ENCODE assay signal across 1 cellular context in the genomic region with DNA sequence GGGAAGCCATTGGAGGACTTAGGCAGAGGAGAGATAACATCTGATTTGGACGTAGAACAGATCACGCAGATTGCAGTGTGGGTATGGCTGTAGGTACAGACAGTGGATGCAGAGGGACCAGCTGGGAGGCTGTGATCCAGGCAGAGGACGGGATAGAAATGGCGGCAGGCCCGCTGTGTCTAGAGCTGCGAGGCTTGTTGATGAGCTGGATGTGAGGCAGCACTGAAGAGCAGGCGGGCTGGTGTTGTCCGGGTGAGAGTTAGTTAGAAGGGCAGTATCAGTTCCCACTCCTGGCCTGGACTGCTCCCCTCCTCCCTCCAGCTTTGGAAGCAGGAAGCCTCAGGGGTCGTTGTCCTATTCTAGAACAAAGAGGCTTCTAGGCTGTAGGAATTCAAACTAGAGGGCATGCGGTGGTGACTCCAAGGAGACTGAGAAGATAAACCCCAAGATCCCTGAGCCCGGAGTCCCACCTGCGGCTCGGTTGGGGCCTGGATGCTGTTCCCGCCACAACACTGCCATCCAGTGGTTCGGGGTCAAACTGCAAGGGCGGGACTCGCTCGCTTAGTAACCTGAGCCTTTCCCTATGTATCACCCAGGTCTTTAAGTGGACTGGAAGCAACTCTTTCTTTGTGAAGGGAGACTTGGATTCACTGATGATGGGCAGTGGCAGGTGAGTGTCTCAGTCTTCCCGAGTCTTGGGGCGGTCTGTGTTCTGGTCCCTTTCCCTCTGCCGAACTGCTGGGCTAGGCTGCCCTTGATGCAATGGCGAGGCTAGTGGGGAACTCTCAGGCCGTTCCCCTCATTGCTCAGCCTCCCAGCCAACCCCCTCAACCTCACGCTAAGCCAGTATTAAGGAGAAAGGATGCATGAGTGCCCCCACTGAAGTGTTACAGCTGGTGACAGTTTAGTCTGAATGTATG.
TF ChIP-seq lines count a peak whose summit lies in the region.

No MANE protein-coding gene starts in this region.

TF ChIP-seq in HepG2, 621 proteins besides CTCF, POLR2A, EP300 and RAD21 (continued from another document and continues in another):
- TF ChIP-seq, protein P1, sequence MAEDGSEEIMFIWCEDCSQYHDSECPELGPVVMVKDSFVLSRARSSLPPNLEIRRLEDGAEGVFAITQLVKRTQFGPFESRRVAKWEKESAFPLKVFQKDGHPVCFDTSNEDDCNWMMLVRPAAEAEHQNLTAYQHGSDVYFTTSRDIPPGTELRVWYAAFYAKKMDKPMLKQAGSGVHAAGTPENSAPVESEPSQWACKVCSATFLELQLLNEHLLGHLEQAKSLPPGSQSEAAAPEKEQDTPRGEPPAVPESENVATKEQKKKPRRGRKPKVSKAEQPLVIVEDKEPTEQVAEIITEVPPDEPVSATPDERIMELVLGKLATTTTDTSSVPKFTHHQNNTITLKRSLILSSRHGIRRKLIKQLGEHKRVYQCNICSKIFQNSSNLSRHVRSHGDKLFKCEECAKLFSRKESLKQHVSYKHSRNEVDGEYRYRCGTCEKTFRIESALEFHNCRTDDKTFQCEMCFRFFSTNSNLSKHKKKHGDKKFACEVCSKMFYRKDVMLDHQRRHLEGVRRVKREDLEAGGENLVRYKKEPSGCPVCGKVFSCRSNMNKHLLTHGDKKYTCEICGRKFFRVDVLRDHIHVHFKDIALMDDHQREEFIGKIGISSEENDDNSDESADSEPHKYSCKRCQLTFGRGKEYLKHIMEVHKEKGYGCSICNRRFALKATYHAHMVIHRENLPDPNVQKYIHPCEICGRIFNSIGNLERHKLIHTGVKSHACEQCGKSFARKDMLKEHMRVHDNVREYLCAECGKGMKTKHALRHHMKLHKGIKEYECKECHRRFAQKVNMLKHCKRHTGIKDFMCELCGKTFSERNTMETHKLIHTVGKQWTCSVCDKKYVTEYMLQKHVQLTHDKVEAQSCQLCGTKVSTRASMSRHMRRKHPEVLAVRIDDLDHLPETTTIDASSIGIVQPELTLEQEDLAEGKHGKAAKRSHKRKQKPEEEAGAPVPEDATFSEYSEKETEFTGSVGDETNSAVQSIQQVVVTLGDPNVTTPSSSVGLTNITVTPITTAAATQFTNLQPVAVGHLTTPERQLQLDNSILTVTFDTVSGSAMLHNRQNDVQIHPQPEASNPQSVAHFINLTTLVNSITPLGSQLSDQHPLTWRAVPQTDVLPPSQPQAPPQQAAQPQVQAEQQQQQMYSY (CRISPR knock-in tag; IDR thresholded peaks at IDR 0.05), result no peak
- TF ChIP-seq, protein P2, sequence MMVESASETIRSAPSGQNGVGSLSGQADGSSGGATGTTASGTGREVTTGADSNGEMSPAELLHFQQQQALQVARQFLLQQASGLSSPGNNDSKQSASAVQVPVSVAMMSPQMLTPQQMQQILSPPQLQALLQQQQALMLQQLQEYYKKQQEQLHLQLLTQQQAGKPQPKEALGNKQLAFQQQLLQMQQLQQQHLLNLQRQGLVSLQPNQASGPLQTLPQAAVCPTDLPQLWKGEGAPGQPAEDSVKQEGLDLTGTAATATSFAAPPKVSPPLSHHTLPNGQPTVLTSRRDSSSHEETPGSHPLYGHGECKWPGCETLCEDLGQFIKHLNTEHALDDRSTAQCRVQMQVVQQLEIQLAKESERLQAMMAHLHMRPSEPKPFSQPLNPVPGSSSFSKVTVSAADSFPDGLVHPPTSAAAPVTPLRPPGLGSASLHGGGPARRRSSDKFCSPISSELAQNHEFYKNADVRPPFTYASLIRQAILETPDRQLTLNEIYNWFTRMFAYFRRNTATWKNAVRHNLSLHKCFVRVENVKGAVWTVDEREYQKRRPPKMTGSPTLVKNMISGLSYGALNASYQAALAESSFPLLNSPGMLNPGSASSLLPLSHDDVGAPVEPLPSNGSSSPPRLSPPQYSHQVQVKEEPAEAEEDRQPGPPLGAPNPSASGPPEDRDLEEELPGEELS (CRISPR knock-in tag; IDR thresholded peaks at IDR 0.05), result no peak
- TF ChIP-seq, protein P3, sequence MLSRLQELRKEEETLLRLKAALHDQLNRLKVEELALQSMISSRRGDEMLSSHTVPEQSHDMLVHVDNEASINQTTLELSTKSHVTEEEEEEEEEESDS (CRISPR knock-in tag; IDR thresholded peaks at IDR 0.05; ENCODE audit: borderline replicate concordance), result no peak
- no peak for TF ChIP-seq CREM (IDR thresholded peaks at IDR 0.05)
- TF ChIP-seq CREM (CRISPR knock-in tag; IDR thresholded peaks at IDR 0.05), result no peak
- peak; percentile 99 for TF ChIP-seq STAG1 (CRISPR knock-in tag; IDR thresholded peaks at IDR 0.05)
- TF ChIP-seq, protein P4, sequence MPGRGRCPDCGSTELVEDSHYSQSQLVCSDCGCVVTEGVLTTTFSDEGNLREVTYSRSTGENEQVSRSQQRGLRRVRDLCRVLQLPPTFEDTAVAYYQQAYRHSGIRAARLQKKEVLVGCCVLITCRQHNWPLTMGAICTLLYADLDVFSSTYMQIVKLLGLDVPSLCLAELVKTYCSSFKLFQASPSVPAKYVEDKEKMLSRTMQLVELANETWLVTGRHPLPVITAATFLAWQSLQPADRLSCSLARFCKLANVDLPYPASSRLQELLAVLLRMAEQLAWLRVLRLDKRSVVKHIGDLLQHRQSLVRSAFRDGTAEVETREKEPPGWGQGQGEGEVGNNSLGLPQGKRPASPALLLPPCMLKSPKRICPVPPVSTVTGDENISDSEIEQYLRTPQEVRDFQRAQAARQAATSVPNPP (CRISPR knock-in tag; IDR thresholded peaks at IDR 0.05), result no peak
- no peak for TF ChIP-seq SYNCRIP (IDR thresholded peaks at IDR 0.05; ENCODE audit: insufficient read depth, low read depth, low read length)
- TF ChIP-seq, protein P5, sequence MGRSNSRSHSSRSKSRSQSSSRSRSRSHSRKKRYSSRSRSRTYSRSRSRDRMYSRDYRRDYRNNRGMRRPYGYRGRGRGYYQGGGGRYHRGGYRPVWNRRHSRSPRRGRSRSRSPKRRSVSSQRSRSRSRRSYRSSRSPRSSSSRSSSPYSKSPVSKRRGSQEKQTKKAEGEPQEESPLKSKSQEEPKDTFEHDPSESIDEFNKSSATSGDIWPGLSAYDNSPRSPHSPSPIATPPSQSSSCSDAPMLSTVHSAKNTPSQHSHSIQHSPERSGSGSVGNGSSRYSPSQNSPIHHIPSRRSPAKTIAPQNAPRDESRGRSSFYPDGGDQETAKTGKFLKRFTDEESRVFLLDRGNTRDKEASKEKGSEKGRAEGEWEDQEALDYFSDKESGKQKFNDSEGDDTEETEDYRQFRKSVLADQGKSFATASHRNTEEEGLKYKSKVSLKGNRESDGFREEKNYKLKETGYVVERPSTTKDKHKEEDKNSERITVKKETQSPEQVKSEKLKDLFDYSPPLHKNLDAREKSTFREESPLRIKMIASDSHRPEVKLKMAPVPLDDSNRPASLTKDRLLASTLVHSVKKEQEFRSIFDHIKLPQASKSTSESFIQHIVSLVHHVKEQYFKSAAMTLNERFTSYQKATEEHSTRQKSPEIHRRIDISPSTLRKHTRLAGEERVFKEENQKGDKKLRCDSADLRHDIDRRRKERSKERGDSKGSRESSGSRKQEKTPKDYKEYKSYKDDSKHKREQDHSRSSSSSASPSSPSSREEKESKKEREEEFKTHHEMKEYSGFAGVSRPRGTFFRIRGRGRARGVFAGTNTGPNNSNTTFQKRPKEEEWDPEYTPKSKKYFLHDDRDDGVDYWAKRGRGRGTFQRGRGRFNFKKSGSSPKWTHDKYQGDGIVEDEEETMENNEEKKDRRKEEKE (IDR thresholded peaks at IDR 0.05), result no peak
- TF ChIP-seq ZNF703 (CRISPR knock-in tag; IDR thresholded peaks at IDR 0.05; ENCODE audit: borderline replicate concordance), result no peak
- peak; percentile 41; the same call in 1 of the 2 replicates for TF ChIP-seq ZNF292 (CRISPR knock-in tag; IDR thresholded peaks at IDR 0.05; ENCODE audit: borderline replicate concordance, low read depth)
- TF ChIP-seq ZBTB20 (CRISPR knock-in tag; IDR thresholded peaks at IDR 0.05; ENCODE audit: borderline replicate concordance, low read depth), result no peak
- TF ChIP-seq ZC3H4 (CRISPR knock-in tag; IDR thresholded peaks at IDR 0.05; ENCODE audit: borderline replicate concordance), result no peak
- TF ChIP-seq, protein P6, sequence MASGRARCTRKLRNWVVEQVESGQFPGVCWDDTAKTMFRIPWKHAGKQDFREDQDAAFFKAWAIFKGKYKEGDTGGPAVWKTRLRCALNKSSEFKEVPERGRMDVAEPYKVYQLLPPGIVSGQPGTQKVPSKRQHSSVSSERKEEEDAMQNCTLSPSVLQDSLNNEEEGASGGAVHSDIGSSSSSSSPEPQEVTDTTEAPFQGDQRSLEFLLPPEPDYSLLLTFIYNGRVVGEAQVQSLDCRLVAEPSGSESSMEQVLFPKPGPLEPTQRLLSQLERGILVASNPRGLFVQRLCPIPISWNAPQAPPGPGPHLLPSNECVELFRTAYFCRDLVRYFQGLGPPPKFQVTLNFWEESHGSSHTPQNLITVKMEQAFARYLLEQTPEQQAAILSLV (CRISPR knock-in tag; IDR thresholded peaks at IDR 0.05; ENCODE audit: borderline replicate concordance), result peak; percentile 94; the same call in 1 of the 2 replicates
- no peak for TF ChIP-seq ZNF724P (CRISPR knock-in tag; IDR thresholded peaks at IDR 0.05; ENCODE audit: borderline replicate concordance)
- TF ChIP-seq ERF (CRISPR knock-in tag; IDR thresholded peaks at IDR 0.05), result peak; percentile 95; the same call in 1 of the 2 replicates
- TF ChIP-seq FOXJ3 (CRISPR knock-in tag; IDR thresholded peaks at IDR 0.05; ENCODE audit: borderline replicate concordance), result no peak
- no peak for TF ChIP-seq ZNF432 (CRISPR knock-in tag; IDR thresholded peaks at IDR 0.05; ENCODE audit: borderline replicate concordance)
- 0 out of 2 replicates have a peak, but pooled peaks have one; percentile 64 for TF ChIP-seq ZNF441 (CRISPR knock-in tag; IDR thresholded peaks at IDR 0.05; ENCODE audit: borderline replicate concordance)
- no peak for TF ChIP-seq HHEX (CRISPR knock-in tag; IDR thresholded peaks at IDR 0.05)
- TF ChIP-seq, protein P7, sequence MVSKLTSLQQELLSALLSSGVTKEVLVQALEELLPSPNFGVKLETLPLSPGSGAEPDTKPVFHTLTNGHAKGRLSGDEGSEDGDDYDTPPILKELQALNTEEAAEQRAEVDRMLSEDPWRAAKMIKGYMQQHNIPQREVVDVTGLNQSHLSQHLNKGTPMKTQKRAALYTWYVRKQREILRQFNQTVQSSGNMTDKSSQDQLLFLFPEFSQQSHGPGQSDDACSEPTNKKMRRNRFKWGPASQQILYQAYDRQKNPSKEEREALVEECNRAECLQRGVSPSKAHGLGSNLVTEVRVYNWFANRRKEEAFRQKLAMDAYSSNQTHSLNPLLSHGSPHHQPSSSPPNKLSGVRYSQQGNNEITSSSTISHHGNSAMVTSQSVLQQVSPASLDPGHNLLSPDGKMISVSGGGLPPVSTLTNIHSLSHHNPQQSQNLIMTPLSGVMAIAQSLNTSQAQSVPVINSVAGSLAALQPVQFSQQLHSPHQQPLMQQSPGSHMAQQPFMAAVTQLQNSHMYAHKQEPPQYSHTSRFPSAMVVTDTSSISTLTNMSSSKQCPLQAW (CRISPR knock-in tag; IDR thresholded peaks at IDR 0.05), result peak; percentile 83; the same call in 1 of the 2 replicates
- TF ChIP-seq, protein P8, sequence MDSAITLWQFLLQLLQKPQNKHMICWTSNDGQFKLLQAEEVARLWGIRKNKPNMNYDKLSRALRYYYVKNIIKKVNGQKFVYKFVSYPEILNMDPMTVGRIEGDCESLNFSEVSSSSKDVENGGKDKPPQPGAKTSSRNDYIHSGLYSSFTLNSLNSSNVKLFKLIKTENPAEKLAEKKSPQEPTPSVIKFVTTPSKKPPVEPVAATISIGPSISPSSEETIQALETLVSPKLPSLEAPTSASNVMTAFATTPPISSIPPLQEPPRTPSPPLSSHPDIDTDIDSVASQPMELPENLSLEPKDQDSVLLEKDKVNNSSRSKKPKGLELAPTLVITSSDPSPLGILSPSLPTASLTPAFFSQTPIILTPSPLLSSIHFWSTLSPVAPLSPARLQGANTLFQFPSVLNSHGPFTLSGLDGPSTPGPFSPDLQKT (CRISPR knock-in tag; IDR thresholded peaks at IDR 0.05; ENCODE audit: borderline replicate concordance), result no peak
- TF ChIP-seq RBAK (CRISPR knock-in tag; IDR thresholded peaks at IDR 0.05), result no peak
- TF ChIP-seq, protein P9, sequence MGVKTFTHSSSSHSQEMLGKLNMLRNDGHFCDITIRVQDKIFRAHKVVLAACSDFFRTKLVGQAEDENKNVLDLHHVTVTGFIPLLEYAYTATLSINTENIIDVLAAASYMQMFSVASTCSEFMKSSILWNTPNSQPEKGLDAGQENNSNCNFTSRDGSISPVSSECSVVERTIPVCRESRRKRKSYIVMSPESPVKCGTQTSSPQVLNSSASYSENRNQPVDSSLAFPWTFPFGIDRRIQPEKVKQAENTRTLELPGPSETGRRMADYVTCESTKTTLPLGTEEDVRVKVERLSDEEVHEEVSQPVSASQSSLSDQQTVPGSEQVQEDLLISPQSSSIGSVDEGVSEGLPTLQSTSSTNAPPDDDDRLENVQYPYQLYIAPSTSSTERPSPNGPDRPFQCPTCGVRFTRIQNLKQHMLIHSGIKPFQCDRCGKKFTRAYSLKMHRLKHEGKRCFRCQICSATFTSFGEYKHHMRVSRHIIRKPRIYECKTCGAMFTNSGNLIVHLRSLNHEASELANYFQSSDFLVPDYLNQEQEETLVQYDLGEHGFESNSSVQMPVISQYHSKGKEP (CRISPR knock-in tag; IDR thresholded peaks at IDR 0.05), result peak; percentile 52; the same call in 1 of the 2 replicates
- no peak for TF ChIP-seq ZNF251 (CRISPR knock-in tag; IDR thresholded peaks at IDR 0.05)
- TF ChIP-seq ARNTL (CRISPR knock-in tag; IDR thresholded peaks at IDR 0.05), result no peak
- TF ChIP-seq KDM1A (CRISPR knock-in tag; IDR thresholded peaks at IDR 0.05), result no peak
- TF ChIP-seq SKI (IDR thresholded peaks at IDR 0.05; ENCODE audit: partially characterized antibody), result no peak
- no peak for TF ChIP-seq KDM3A (CRISPR knock-in tag; IDR thresholded peaks at IDR 0.05; ENCODE audit: low read depth)
- TF ChIP-seq GLI4 (CRISPR knock-in tag; IDR thresholded peaks at IDR 0.05; ENCODE audit: borderline replicate concordance), result no peak
- no peak for TF ChIP-seq NR1H2 (CRISPR knock-in tag; IDR thresholded peaks at IDR 0.05; ENCODE audit: borderline replicate concordance, low read depth)
- no peak for TF ChIP-seq KDM5A (IDR thresholded peaks at IDR 0.05; ENCODE audit: borderline replicate concordance, low read length)
- TF ChIP-seq NFE2L2 (IDR thresholded peaks at IDR 0.05; ENCODE audit: low read length), result peak; percentile 21; the same call in 1 of the 2 replicates
- no peak for TF ChIP-seq CHD4 (IDR thresholded peaks at IDR 0.05; ENCODE audit: borderline replicate concordance, low read length)
- TF ChIP-seq TAF1 (CRISPR knock-in tag; IDR thresholded peaks at IDR 0.05), result no peak; the same call in 1 of the 2 replicates
- TF ChIP-seq CBX1 (IDR thresholded peaks at IDR 0.05; ENCODE audit: low read depth), result no peak
- no peak for TF ChIP-seq ZNF614 (CRISPR knock-in tag; IDR thresholded peaks at IDR 0.05; ENCODE audit: borderline replicate concordance)
- TF ChIP-seq, protein P10, sequence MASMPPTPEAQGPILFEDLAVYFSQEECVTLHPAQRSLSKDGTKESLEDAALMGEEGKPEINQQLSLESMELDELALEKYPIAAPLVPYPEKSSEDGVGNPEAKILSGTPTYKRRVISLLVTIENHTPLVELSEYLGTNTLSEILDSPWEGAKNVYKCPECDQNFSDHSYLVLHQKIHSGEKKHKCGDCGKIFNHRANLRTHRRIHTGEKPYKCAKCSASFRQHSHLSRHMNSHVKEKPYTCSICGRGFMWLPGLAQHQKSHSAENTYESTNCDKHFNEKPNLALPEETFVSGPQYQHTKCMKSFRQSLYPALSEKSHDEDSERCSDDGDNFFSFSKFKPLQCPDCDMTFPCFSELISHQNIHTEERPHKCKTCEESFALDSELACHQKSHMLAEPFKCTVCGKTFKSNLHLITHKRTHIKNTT (CRISPR knock-in tag; IDR thresholded peaks at IDR 0.05), result no peak
